8 cellular contexts compared by ENCODE assay signal in the genomic region with DNA sequence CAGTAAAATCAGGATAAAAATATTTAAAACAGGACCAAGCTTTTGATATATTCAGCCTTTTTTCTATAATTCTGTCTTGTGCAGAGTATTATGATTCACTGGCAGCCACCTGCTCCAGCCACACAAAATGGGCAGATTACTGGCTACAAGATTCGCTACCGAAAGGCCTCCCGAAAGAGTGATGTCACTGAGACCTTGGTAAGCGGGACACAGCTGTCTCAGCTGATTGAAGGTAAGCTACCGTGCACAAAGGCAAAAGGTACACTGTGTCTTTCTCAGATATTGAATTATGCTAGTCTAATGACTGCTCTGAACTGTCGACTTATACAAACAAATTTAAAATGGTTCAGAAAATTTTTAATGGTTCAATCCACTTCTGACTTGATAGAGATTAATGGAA.
"Had no signal": no experiment of that assay in that cellular context is flagged by ENCODE, and none has a peak within 500 bp of the region (broad histone marks: within the 10 kb centered on the region; RNA-seq: fewer than 3 reads in every experiment).

No MANE protein-coding gene starts in this region.

- ATAC-seq: HCT116, HepG2 had no signal

- DNase-seq: GOT3, H7, HFFc6, KBM-7 had no signal

- H3K27ac ChIP-seq: HL-60 had no signal

- FAIRE-seq: HepG2 had no signal

- H3K36me3 ChIP-seq: HAP-1 had no signal

- H3K9me3 ChIP-seq: HAP-1 had no signal

- H3K4me3 ChIP-seq: HAP-1 had no signal
